1 cellular context compared by ENCODE assay signal in the genomic region with DNA sequence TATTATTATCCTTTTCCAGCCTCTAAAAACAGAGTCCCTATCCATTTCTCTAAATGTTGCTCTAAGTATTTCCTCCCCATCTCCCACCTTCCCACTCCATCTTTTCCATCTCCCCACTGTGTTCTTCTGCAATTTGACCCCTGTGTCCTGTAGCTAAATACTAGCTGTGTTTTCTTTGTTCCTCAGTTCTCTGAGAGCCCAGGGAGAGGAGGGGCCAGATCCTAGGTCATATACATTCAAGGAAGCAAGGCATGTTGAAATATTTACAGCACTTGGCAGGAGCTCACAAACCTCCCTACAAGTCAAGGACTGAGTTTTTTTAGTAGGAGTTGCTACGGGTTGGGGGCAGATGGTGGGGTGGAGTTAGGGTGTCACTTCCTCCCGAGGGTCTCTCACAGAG.
TF ChIP-seq lines count a peak whose summit lies in the region.

No MANE protein-coding gene starts in this region.

TF ChIP-seq in H1, 55 proteins besides CTCF, POLR2A, EP300 and RAD21:
- TF ChIP-seq SP1 (IDR thresholded peaks at IDR 0.05; ENCODE audit: low read depth, low read length) (peak; percentile 60; the same call in 1 of the 2 replicates), SUZ12 (IDR thresholded peaks at IDR 0.05; ENCODE audit: low read length) (no peak)
TF ChIP-seq in H1: peak in this region for 1.
